Comparison of ENCODE assay signal across 8 cellular contexts in the genomic region with DNA sequence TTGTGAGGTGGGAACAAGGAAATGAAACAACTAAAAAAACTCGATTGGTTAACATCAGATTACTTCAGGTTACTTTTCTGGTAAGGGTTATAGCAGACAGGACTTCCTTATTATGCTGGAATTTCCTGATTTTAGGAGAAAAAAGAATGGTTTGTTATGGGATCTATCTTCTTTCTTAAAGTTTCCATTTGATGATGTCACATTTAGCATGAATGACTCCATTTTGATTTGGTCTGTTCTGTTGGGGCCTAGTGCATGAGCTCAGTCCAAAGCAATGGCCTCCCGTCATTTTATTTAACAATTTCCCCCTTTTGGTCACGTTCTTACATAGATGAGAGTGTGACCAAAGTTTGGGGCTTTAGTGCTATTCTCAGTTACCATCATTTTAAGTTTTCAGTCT.
"Had no signal": no experiment of that assay in that cellular context is flagged by ENCODE, and none has a peak within 500 bp of the region (broad histone marks: within the 10 kb centered on the region; RNA-seq: fewer than 3 reads in every experiment).

No MANE protein-coding gene starts in this region.

- ATAC-seq: GM23338, HCT116 had no signal

- H2AFZ ChIP-seq: GM23338 had no signal

- H3K4me3 ChIP-seq: GM23338, HAP-1 had no signal

- H3K4me2 ChIP-seq: GM23338 had no signal

- H3K9me3 ChIP-seq: HAP-1 had no signal

- DNase-seq: HFFc6, KBM-7 had no signal

- H3K36me3 ChIP-seq: HAP-1 had no signal

- FAIRE-seq: H1, H54, HTR-8/SVneo had no signal

- H3K4me1 ChIP-seq: HAP-1 had no signal
